ENCODE assay signal across 2 cellular contexts in genomic region chr11:69799582-69799981, GRCh38.
TF ChIP-seq lines count a peak whose summit lies in the region.

No MANE protein-coding gene starts in this region.

TF ChIP-seq in GM12878, 131 proteins besides CTCF, POLR2A, EP300 and RAD21:
- TF ChIP-seq SIX5 (IDR thresholded peaks at IDR 0.05; ENCODE audit: low read depth, low read length, severe bottlenecking), result peak; percentile 66
- no peak for TF ChIP-seq PAX5 (IDR thresholded peaks at IDR 0.05; ENCODE audit: borderline replicate concordance, low read depth, low read length)
- TF ChIP-seq YY1 (IDR thresholded peaks at IDR 0.05; ENCODE audit: low read depth, low read length), result 0 out of 2 replicates have a peak, but pooled peaks have one; percentile 9
- TF ChIP-seq, protein P1, sequence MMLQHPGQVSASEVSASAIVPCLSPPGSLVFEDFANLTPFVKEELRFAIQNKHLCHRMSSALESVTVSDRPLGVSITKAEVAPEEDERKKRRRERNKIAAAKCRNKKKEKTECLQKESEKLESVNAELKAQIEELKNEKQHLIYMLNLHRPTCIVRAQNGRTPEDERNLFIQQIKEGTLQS (IDR thresholded peaks at IDR 0.05; ENCODE audit: borderline replicate concordance, extremely low read depth, low read depth, low read length), result peak; percentile 48; the same call in 1 of the 2 replicates
- peak; percentile 45; the same call in 1 of the 2 replicates for TF ChIP-seq HCFC1 (IDR thresholded peaks at IDR 0.05; ENCODE audit: low read length)
- no peak for TF ChIP-seq BRCA1 (IDR thresholded peaks at IDR 0.05; ENCODE audit: low read depth, low read length)
- TF ChIP-seq, protein P2, sequence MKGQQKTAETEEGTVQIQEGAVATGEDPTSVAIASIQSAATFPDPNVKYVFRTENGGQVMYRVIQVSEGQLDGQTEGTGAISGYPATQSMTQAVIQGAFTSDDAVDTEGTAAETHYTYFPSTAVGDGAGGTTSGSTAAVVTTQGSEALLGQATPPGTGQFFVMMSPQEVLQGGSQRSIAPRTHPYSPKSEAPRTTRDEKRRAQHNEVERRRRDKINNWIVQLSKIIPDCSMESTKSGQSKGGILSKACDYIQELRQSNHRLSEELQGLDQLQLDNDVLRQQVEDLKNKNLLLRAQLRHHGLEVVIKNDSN (IDR thresholded peaks at IDR 0.05; ENCODE audit: borderline replicate concordance, extremely low read length, insufficient read depth, low read depth, low read length), result peak; percentile 64
- no peak for TF ChIP-seq BCL3 (IDR thresholded peaks at IDR 0.05; ENCODE audit: borderline replicate concordance, insufficient read depth, low read depth, low read length, poor library complexity, severe bottlenecking)

TF ChIP-seq in HepG2, 621 proteins besides CTCF, POLR2A, EP300 and RAD21:
- TF ChIP-seq NFYC (CRISPR knock-in tag; IDR thresholded peaks at IDR 0.05) (peak; percentile 76), ZBTB43 (CRISPR knock-in tag; conservative IDR thresholded peaks at IDR 0.05) (no peak), THAP11 (CRISPR knock-in tag; IDR thresholded peaks at IDR 0.05) (peak; percentile 96), ZNF143 (CRISPR knock-in tag; IDR thresholded peaks at IDR 0.05) (peak; percentile 88), HCFC1 (IDR thresholded peaks at IDR 0.05; ENCODE audit: low read depth, low read length) (peak; percentile 57; the same call in 1 of the 2 replicates), NFYB (CRISPR knock-in tag; IDR thresholded peaks at IDR 0.05) (peak; percentile 58), SUZ12 (IDR thresholded peaks at IDR 0.05; ENCODE audit: low read depth, low read length) (0 out of 2 replicates have a peak, but pooled peaks have one; percentile 11)
- TF ChIP-seq, protein P3, sequence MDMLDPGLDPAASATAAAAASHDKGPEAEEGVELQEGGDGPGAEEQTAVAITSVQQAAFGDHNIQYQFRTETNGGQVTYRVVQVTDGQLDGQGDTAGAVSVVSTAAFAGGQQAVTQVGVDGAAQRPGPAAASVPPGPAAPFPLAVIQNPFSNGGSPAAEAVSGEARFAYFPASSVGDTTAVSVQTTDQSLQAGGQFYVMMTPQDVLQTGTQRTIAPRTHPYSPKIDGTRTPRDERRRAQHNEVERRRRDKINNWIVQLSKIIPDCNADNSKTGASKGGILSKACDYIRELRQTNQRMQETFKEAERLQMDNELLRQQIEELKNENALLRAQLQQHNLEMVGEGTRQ (IDR thresholded peaks at IDR 0.05; ENCODE audit: low read depth, low read length), result peak; percentile 57
- TF ChIP-seq, protein P3 (CRISPR knock-in tag; IDR thresholded peaks at IDR 0.05; ENCODE audit: borderline replicate concordance), result peak; percentile 79; the same call in 1 of the 2 replicates
- TF ChIP-seq, protein P4, sequence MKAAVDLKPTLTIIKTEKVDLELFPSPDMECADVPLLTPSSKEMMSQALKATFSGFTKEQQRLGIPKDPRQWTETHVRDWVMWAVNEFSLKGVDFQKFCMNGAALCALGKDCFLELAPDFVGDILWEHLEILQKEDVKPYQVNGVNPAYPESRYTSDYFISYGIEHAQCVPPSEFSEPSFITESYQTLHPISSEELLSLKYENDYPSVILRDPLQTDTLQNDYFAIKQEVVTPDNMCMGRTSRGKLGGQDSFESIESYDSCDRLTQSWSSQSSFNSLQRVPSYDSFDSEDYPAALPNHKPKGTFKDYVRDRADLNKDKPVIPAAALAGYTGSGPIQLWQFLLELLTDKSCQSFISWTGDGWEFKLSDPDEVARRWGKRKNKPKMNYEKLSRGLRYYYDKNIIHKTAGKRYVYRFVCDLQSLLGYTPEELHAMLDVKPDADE (CRISPR knock-in tag; IDR thresholded peaks at IDR 0.05), result no peak
